Comparison of ENCODE assay signal across 9 cellular contexts in genomic region chr19:18009412-18010066, GRCh38. TPM values are rescaled to one million over a fixed set of nuclear protein-coding genes. Genes with fewer than 3 reads are reported as not detected.
DNase-seq lines count a peak whose midpoint lies in the region; ATAC-seq and TF ChIP-seq lines count a peak whose summit lies in the region.
"Had no signal": no experiment of that assay in that cellular context is flagged by ENCODE, and none has a peak within 500 bp of the region (broad histone marks: within the 10 kb centered on the region; RNA-seq: fewer than 3 reads in every experiment).

No MANE protein-coding gene starts in this region.

- DNase-seq in stimulated activated naive CD4-positive, alpha-beta T cell treated with Interleukin-2 at 50 U/mL for 16 hours (lab: John Stamatoyannopoulos, UW): peak; percentile 35
- no peak for DNase-seq in stimulated activated naive CD4-positive, alpha-beta T cell (lab: John Stamatoyannopoulos, UW)
- no peak for DNase-seq in lung (ENCODE audit: low spot score)
- no peak for DNase-seq in NCI-H526 (lab: John Stamatoyannopoulos, UW)
- DNase-seq in NCI-H128 (lab: John Stamatoyannopoulos, UW; ENCODE audit: unreplicated experiment): no peak
- DNase-seq: effector CD8-positive, alpha-beta T cell had no signal

- 86 to 91% methylated on average over 37 of the region's 37 CpGs for whole genome bisulfite sequencing in lung, 2 donors

- H3K4me3 ChIP-seq in lung: peak overlapping the region; percentile 83

- peaks cover 0 to 6% of the 10 kb centered on the region in 2 donors for H3K4me1 ChIP-seq in lung (ENCODE audit: control insufficient read depth in 2 of 2, insufficient read depth in 2 of 2, low read length in 2 of 2)

- no peaks in the 10 kb centered on the region for H3K27me3 ChIP-seq in lung (ENCODE audit: control insufficient read depth, insufficient read depth)

- no peaks in the 10 kb centered on the region for H3K9me3 Mint-ChIP-seq in activated naive CD4-positive, alpha-beta T cell treated with anti-CD3 and anti-CD28 coated beads, Interleukin-2, amount 50 U/mL, for 24 hours

- ATAC-seq in lung (ENCODE audit: insufficient read depth, low FRiP score): no peak
- no peak for ATAC-seq in GM21619 (IDR thresholded peaks at IDR 0.05; ENCODE audit: unreplicated experiment)
- no peak for ATAC-seq in GM18505 (IDR thresholded peaks at IDR 0.05; ENCODE audit: unreplicated experiment)

- H3K4me3 Mint-ChIP-seq in activated naive CD4-positive, alpha-beta T cell treated with anti-CD3 and anti-CD28 coated beads, Interleukin-2, amount 50 U/mL, for 24 hours: peak overlapping the region; percentile 91

- TF ChIP-seq CTCF in lung (IDR thresholded peaks at IDR 0.05; ENCODE audit: control extremely low read depth, extremely low read depth): no peak

- no peak overlapping the region for H3K27ac ChIP-seq in lung (ENCODE audit: low read depth in 1 of 2, low read length in 1 of 2)

- H3K9me3 ChIP-seq in lung (ENCODE audit: control insufficient read depth in 2 of 2, insufficient read depth in 1 of 2, low read length in 1 of 2): no peaks in the 10 kb centered on the region

- TF ChIP-seq POLR2A in GM18505 (IDR thresholded peaks at IDR 0.05; ENCODE audit: borderline replicate concordance, extremely low read depth, insufficient read depth, insufficient read length): no peak

- H3K27me3 Mint-ChIP-seq in activated naive CD4-positive, alpha-beta T cell treated with anti-CD3 and anti-CD28 coated beads, Interleukin-2, amount 50 U/mL, for 24 hours: no peaks in the 10 kb centered on the region

- peaks cover 17% of the 10 kb centered on the region for H3K36me3 Mint-ChIP-seq in activated naive CD4-positive, alpha-beta T cell treated with anti-CD3 and anti-CD28 coated beads, Interleukin-2, amount 50 U/mL, for 24 hours

- peaks cover 0 to 40% of the 10 kb centered on the region in 2 donors for H3K36me3 ChIP-seq in lung (ENCODE audit: control insufficient read depth in 2 of 2, insufficient read depth in 2 of 2, low read length in 2 of 2)

- no peak overlapping the region for H3K27ac Mint-ChIP-seq in activated naive CD4-positive, alpha-beta T cell treated with anti-CD3 and anti-CD28 coated beads, Interleukin-2, amount 50 U/mL, for 24 hours

- peaks cover 53% of the 10 kb centered on the region for H3K4me1 Mint-ChIP-seq in activated naive CD4-positive, alpha-beta T cell treated with anti-CD3 and anti-CD28 coated beads, Interleukin-2, amount 50 U/mL, for 24 hours

RNA-seq across cellular contexts. Expression of gene ARRDC2, which starts 1.6 kb away (rescaled TPM):
- 10 to 100 TPM; 19.4 to 50.0 TPM for total RNA-seq in lung
- polyA plus RNA-seq in lung: 10 to 100 TPM; 47.6 to 62.2 TPM

RNA-seq across cellular contexts. Expression of gene KCNN1, which starts 42.6 kb away (rescaled TPM):
- total RNA-seq in lung: under 1 TPM in 1 of 2 donors, not detected in 1; 0.60 TPM
- polyA plus RNA-seq in lung: under 1 TPM; 0.14 to 0.19 TPM
